ENCODE assay signal across 13 cellular contexts in the genomic region with DNA sequence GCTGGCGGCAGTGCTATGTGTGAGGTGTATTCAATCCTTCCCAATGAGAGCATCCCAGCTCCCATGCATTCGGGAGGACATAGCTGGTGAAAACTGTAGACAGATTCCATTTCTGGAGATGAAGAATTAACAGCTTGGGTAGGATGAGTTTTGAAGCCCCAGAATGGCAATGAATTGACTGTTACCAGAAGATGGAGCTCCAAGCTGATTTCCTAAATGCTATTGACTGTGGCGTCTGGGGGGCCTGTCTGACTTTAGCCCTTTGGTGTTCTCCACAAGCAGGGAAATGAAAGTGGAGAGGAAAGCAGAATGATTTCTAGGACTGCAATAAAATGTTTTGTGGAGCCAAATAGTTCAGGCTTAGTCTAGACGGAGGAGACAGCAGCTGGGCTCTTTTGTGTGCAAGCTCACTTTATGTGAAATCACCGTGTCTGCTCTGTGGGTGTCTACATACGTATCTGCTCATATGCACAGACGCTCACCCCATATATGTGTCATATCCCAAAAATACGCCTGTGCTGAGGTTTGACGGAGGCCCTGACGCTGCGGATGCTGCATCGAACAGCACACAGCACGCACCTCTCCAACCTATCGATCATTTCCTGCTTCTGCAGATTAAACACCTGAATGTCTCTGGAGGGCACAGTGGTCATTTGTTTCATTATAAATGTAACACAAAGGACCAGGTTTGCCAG.
DNase-seq lines count a peak whose midpoint lies in the region; ATAC-seq and TF ChIP-seq lines count a peak whose summit lies in the region.
"Had no signal": no experiment of that assay in that cellular context is flagged by ENCODE, and none has a peak within 500 bp of the region (broad histone marks: within the 10 kb centered on the region; RNA-seq: fewer than 3 reads in every experiment).

No MANE protein-coding gene starts in this region.

- TF ChIP-seq CTCF in CD4-positive, alpha-beta T cell (IDR thresholded peaks at IDR 0.05): no peak
- TF ChIP-seq CTCF in choroid plexus epithelial cell (conservative IDR thresholded peaks at IDR 0.05; ENCODE audit: low read depth, low read length) (peak; percentile 84), MM.1S (IDR thresholded peaks at IDR 0.05; ENCODE audit: low read length) (no peak)

- no peaks in the 10 kb centered on the region for H3K4me1 ChIP-seq in MM.1S (ENCODE audit: low read length)
- H3K4me1 ChIP-seq: colonic mucosa had no signal

- CTCF ChIA-PET in CD4-positive, alpha-beta T cell (lab: Charles Lee): no interaction called here

- H3K9me3 ChIP-seq in CD4-positive, alpha-beta T cell (ENCODE audit: control insufficient read depth, low read length): no peaks in the 10 kb centered on the region
- no peaks in the 10 kb centered on the region for H3K9me3 ChIP-seq in MM.1S (replicated peaks; ENCODE audit: insufficient read depth, low read length)
- H3K9me3 ChIP-seq: colonic mucosa, ovary had no signal

- H3F3A ChIP-seq in MM.1S (ENCODE audit: insufficient read depth, low read length): no peaks in the 10 kb centered on the region

- H4K20me1 ChIP-seq in MM.1S (ENCODE audit: insufficient read depth, low read length): no peaks in the 10 kb centered on the region

- H3K4me3 Mint-ChIP-seq in CD4-positive, alpha-beta T cell: no peak overlapping the region
- H3K4me3 Mint-ChIP-seq: T-helper 2 cell treated with Interferon-gamma antibody and Interleukin-4, amounts not matched to agents 5 μg/mL and 100 μg/mL, for 36 hours had no signal

- H3K4me2 ChIP-seq in MM.1S (ENCODE audit: low read depth, low read length): no peak overlapping the region

- H3K9me2 ChIP-seq in MM.1S (replicated peaks; ENCODE audit: insufficient read depth, low read length): no peaks in the 10 kb centered on the region

- H2AFZ ChIP-seq in MM.1S (ENCODE audit: low read length): no peak overlapping the region

- DNase-seq in CD4-positive, alpha-beta T cell: no peak
- DNase-seq in H7 (peak; percentile 76), choroid plexus epithelial cell (ENCODE audit: low read depth) (peak; percentile 92), middle frontal gyrus (ENCODE audit: extremely low spot score, low spot score) (peak; percentile 66), MM.1S (no peak), HuH-7 (ENCODE audit: low spot score) (no peak), NK-92 (lab: John Stamatoyannopoulos, UW; ENCODE audit: unreplicated experiment) (no peak)
- no peak for DNase-seq in stimulated activated CD4-positive, alpha-beta T cell treated with anti-CD3 and anti-CD28 coated beads, Interleukin-1b, Interleukin-23, amount 100 ng/mL, for 48 hours
- DNase-seq: activated T-cell treated with anti-CD3 and anti-CD28 coated beads for 4 hours, colonic mucosa, NCI-H774, ovary had no signal

- peaks cover 13% of the 10 kb centered on the region for H3K27me3 Mint-ChIP-seq in CD4-positive, alpha-beta T cell

- H3K27ac ChIP-seq in CD4-positive, alpha-beta T cell (ENCODE audit: low read depth, low read length): no peak overlapping the region
- H3K27ac ChIP-seq in MM.1S (ENCODE audit: low read length): no peak overlapping the region
- H3K27ac ChIP-seq: colonic mucosa, ovary had no signal

- no peaks in the 10 kb centered on the region for H3K27me3 ChIP-seq in CD4-positive, alpha-beta T cell (ENCODE audit: control insufficient read depth, insufficient read depth, low read length)
- H3K27me3 ChIP-seq in H7 (ENCODE audit: control insufficient read depth, insufficient read depth, low read length): no peaks in the 10 kb centered on the region
- no peaks in the 10 kb centered on the region for H3K27me3 ChIP-seq in MM.1S (replicated peaks; ENCODE audit: insufficient read depth, low read length)
- H3K27me3 ChIP-seq: colonic mucosa, ovary had no signal

- H3K4me3 ChIP-seq in H7 (ENCODE audit: insufficient read depth, low read depth, low read length): no peak overlapping the region
- no peak overlapping the region for H3K4me3 ChIP-seq in choroid plexus epithelial cell (ENCODE audit: low read depth, low read length)
- H3K4me3 ChIP-seq in MM.1S (ENCODE audit: low read length): no peak overlapping the region
- H3K4me3 ChIP-seq: colonic mucosa, ovary had no signal

- no peaks in the 10 kb centered on the region for H3K9me3 Mint-ChIP-seq in CD4-positive, alpha-beta T cell
- H3K9me3 Mint-ChIP-seq: T-helper 2 cell treated with Interferon-gamma antibody and Interleukin-4, amounts not matched to agents 5 μg/mL and 100 μg/mL, for 36 hours had no signal

- H3K79me2 ChIP-seq in MM.1S (ENCODE audit: low read length): no peaks in the 10 kb centered on the region

- no peak overlapping the region for H3K9ac ChIP-seq in MM.1S (ENCODE audit: low read length)

- H3K36me3 Mint-ChIP-seq in CD4-positive, alpha-beta T cell (ENCODE audit: low read depth): no peaks in the 10 kb centered on the region

- H3K4me1 Mint-ChIP-seq in CD4-positive, alpha-beta T cell (ENCODE audit: low read depth): no peaks in the 10 kb centered on the region

- H3K36me3 ChIP-seq in H7 (replicated peaks; ENCODE audit: control insufficient read depth, insufficient read depth, low read length): no peaks in the 10 kb centered on the region
- no peaks in the 10 kb centered on the region for H3K36me3 ChIP-seq in MM.1S (replicated peaks; ENCODE audit: insufficient read depth, low read length)
- H3K36me3 ChIP-seq: colonic mucosa, ovary had no signal

- POLR2A ChIA-PET in CD4-positive, alpha-beta T cell (lab: Charles Lee): no interaction called here

- ATAC-seq in CD4-positive, alpha-beta T cell (ENCODE audit: poor library complexity): peak; percentile 24

- H3K27ac Mint-ChIP-seq in CD4-positive, alpha-beta T cell: no peak overlapping the region
- H3K27ac Mint-ChIP-seq: T-helper 2 cell treated with Interferon-gamma antibody and Interleukin-4, amounts not matched to agents 5 μg/mL and 100 μg/mL, for 36 hours had no signal

- intact Hi-C loops in CD4-positive, alpha-beta T cell (cut with DNase I, micrococcal nuclease): no loop called here

Comparison
In these comparisons a context has a peak if more than half of its experiments do, and no peak if none do; other contexts are left out.
1. DNase-seq: peak in H7 (single experiment), choroid plexus epithelial cell (single experiment) and middle frontal gyrus (single experiment); none in CD4-positive, alpha-beta T cell (0 of 10), MM.1S (single experiment), stimulated activated CD4-positive, alpha-beta T cell treated with anti-CD3 and anti-CD28 coated beads, Interleukin-1b, Interleukin-23, amount 100 ng/mL, for 48 hours (single experiment), HuH-7 (single experiment) and NK-92 (single experiment).